ENCODE assay signal across 13 cellular contexts in genomic region chr7:40311307-40311706, GRCh38.
A peak's percentile ranks its signal among the peaks of the same experiment; 100 is the strongest.
DNase-seq lines count a peak whose midpoint lies in the region; ATAC-seq lines count a peak whose summit lies in the region.
"Had no signal": no experiment of that assay in that cellular context is flagged by ENCODE, and none has a peak within 500 bp of the region (broad histone marks: within the 10 kb centered on the region; RNA-seq: fewer than 3 reads in every experiment).

No MANE protein-coding gene starts in this region.

- no CpG with 5 or more reads among the region's 3 CpGs for WGBS in mesendoderm (ENCODE audit: extremely low coverage, insufficient coverage, low lambda C conversion rate)

- no peak overlapping the region for H3K4me3 Mint-ChIP-seq in stimulated activated memory B cell treated with anti-CD40 and anti-IgM and Interleukin-4, amounts not matched to agents 10 μg/mL and 1 μg/mL and 100 μg/mL, for 72 hours

- no peaks in the 10 kb centered on the region for H3K4me1 ChIP-seq in mesendoderm (ENCODE audit: control insufficient read depth, low read depth, low read length)
- H3K4me1 ChIP-seq: Caco-2, heart right ventricle had no signal

- H3K27ac ChIP-seq in mesendoderm (ENCODE audit: low read depth, low read length): no peak overlapping the region
- H3K27ac ChIP-seq: heart right ventricle had no signal

- H3K4ac ChIP-seq in mesendoderm (ENCODE audit: low read depth, low read length): no peak overlapping the region

- H3K18ac ChIP-seq in mesendoderm (ENCODE audit: low read length): no peak overlapping the region

- H3K79me2 ChIP-seq in mesendoderm (ENCODE audit: control insufficient read depth, insufficient read depth, low read length): no peaks in the 10 kb centered on the region

- no peaks in the 10 kb centered on the region for H3K9me3 Mint-ChIP-seq in stimulated activated memory B cell treated with anti-CD40 and anti-IgM and Interleukin-4, amounts not matched to agents 10 μg/mL and 1 μg/mL and 100 μg/mL, for 72 hours

- H3K9ac ChIP-seq in mesendoderm (ENCODE audit: low read length): no peak overlapping the region

- H3K27ac Mint-ChIP-seq in stimulated activated memory B cell treated with anti-CD40 and anti-IgM and Interleukin-4, amounts not matched to agents 10 μg/mL and 1 μg/mL and 100 μg/mL, for 72 hours: no peak overlapping the region

- no peak overlapping the region for H3K23ac ChIP-seq in mesendoderm (ENCODE audit: low read length)

- H3K4me1 Mint-ChIP-seq in stimulated activated memory B cell treated with anti-CD40 and anti-IgM and Interleukin-4, amounts not matched to agents 10 μg/mL and 1 μg/mL and 100 μg/mL, for 72 hours: peaks cover 10% of the 10 kb centered on the region

- no peak overlapping the region for H4K5ac ChIP-seq in mesendoderm (ENCODE audit: low read length)

- H3K27me3 ChIP-seq in mesendoderm (ENCODE audit: insufficient read depth, low read length, poor library complexity): no peaks in the 10 kb centered on the region
- H3K27me3 ChIP-seq: heart right ventricle had no signal

- no peak overlapping the region for H3K56ac ChIP-seq in mesendoderm (ENCODE audit: low read length)

- no peak overlapping the region for H3K4me2 ChIP-seq in mesendoderm (ENCODE audit: low read length)

- no peak overlapping the region for H2BK5ac ChIP-seq in mesendoderm (ENCODE audit: low read length)

- no peaks in the 10 kb centered on the region for H3K36me3 Mint-ChIP-seq in stimulated activated memory B cell treated with anti-CD40 and anti-IgM and Interleukin-4, amounts not matched to agents 10 μg/mL and 1 μg/mL and 100 μg/mL, for 72 hours

- no peak overlapping the region for H3K4me3 ChIP-seq in mesendoderm (ENCODE audit: low read length)
- H3K4me3 ChIP-seq: heart right ventricle, K562 had no signal

- no peak for DNase-seq in middle frontal gyrus (ENCODE audit: extremely low spot score, low spot score)
- DNase-seq in NCI-H1105 treated with DMSO at 0.1 percent for 48 hours (lab: John Stamatoyannopoulos, UW): no peak
- no peak for DNase-seq in mesendoderm
- DNase-seq: Caco-2, heart right ventricle, right cardiac atrium, Right ventricle myocardium superior had no signal

- no peaks in the 10 kb centered on the region for H3K36me3 ChIP-seq in mesendoderm (ENCODE audit: control insufficient read depth, insufficient read depth, low read length)
- H3K36me3 ChIP-seq: heart right ventricle had no signal

- H2BK15ac ChIP-seq in mesendoderm (replicated peaks; ENCODE audit: low read depth): no peak overlapping the region

- H2AK5ac ChIP-seq in mesendoderm (ENCODE audit: low read length): no peak overlapping the region

- H2BK120ac ChIP-seq in mesendoderm (ENCODE audit: low read depth, low read length): no peak overlapping the region

- no peak overlapping the region for H4K8ac ChIP-seq in mesendoderm (ENCODE audit: low read depth, low read length)

- ATAC-seq in GM18858 (IDR thresholded peaks at IDR 0.05; ENCODE audit: unreplicated experiment) (peak; percentile 100), GM19455 (IDR thresholded peaks at IDR 0.05; ENCODE audit: unreplicated experiment) (peak; percentile 100), HG02870 (IDR thresholded peaks at IDR 0.05; ENCODE audit: unreplicated experiment) (peak; percentile 84), HG03521 (IDR thresholded peaks at IDR 0.05; ENCODE audit: unreplicated experiment) (peak; percentile 99)
- no peak for ATAC-seq in stimulated activated memory B cell treated with anti-CD40 and anti-IgM and Interleukin-4, amounts not matched to agents 10 μg/mL and 1 μg/mL and 100 μg/mL, for 72 hours
- ATAC-seq: heart right ventricle, K562, right cardiac atrium had no signal

- no peaks in the 10 kb centered on the region for H3K27me3 Mint-ChIP-seq in stimulated activated memory B cell treated with anti-CD40 and anti-IgM and Interleukin-4, amounts not matched to agents 10 μg/mL and 1 μg/mL and 100 μg/mL, for 72 hours

- H3K79me1 ChIP-seq in mesendoderm (ENCODE audit: low read length): no peaks in the 10 kb centered on the region
